ENCODE assay signal across 10 cellular contexts in genomic region chr10:13882112-13882711, GRCh38.
DNase-seq lines count a peak whose midpoint lies in the region; ATAC-seq and TF ChIP-seq lines count a peak whose summit lies in the region.
"Had no signal": no experiment of that assay in that cellular context is flagged by ENCODE, and none has a peak within 500 bp of the region (broad histone marks: within the 10 kb centered on the region; RNA-seq: fewer than 3 reads in every experiment).

No MANE protein-coding gene starts in this region.

- TF ChIP-seq CTCF in brain microvascular endothelial cell (IDR thresholded peaks at IDR 0.05; ENCODE audit: low read depth, low read length, missing control alignments): no peak

- H3K79me2 ChIP-seq in ACC112 (ENCODE audit: control insufficient read depth, insufficient read depth, low read length, unreplicated experiment): peaks cover 64% of the 10 kb centered on the region

- in situ Hi-C loops in KBM-7 (cut with MboI; ENCODE audit: low pct_unique_long_range_greater_than_20kb, low sequenced_read_pairs) (no loop called here), brain microvascular endothelial cell (cut with HindIII; ENCODE audit: low pct_ligation_motif_present, low sequenced_read_pairs) (no loop called here)

- no peak for ATAC-seq in GM21529 (IDR thresholded peaks at IDR 0.05; ENCODE audit: unreplicated experiment)
- ATAC-seq in GM18498 (IDR thresholded peaks at IDR 0.05; ENCODE audit: unreplicated experiment): no peak
- ATAC-seq in GM21786 (IDR thresholded peaks at IDR 0.05; ENCODE audit: unreplicated experiment): no peak
- ATAC-seq in GM18907 (IDR thresholded peaks at IDR 0.05; ENCODE audit: unreplicated experiment): no peak

- H3K27me3 ChIP-seq in ACC112 (ENCODE audit: insufficient read depth, low read length): no peaks in the 10 kb centered on the region
- H3K27me3 ChIP-seq in brain microvascular endothelial cell (replicated peaks): no peaks in the 10 kb centered on the region
- H3K27me3 ChIP-seq in layer of hippocampus (ENCODE audit: control insufficient read depth, insufficient read depth, low read length): no peaks in the 10 kb centered on the region

- no peaks in the 10 kb centered on the region for H3K36me3 ChIP-seq in ACC112 (ENCODE audit: insufficient read depth, low read length)
- H3K36me3 ChIP-seq in brain microvascular endothelial cell (replicated peaks): no peaks in the 10 kb centered on the region

- DNase-seq in KBM-7: peak; percentile 83
- peak; percentile 95 for DNase-seq in brain microvascular endothelial cell
- DNase-seq: erythroblast; stimulated activated naive CD4-positive, alpha-beta T cell had no signal

- peaks cover 37% of the 10 kb centered on the region for H3K4me1 ChIP-seq in ACC112 (ENCODE audit: control insufficient read depth, insufficient read depth, low read length, unreplicated experiment)

- H3K27ac ChIP-seq in ACC112 (ENCODE audit: low read depth, low read length) (peak overlapping the region; percentile 95), brain microvascular endothelial cell (peak overlapping the region; percentile 89), layer of hippocampus (ENCODE audit: low read depth, low read length) (peak overlapping the region; percentile 53)

- peak overlapping the region; percentile 14 for H3K4me3 ChIP-seq in ACC112 (ENCODE audit: low read depth, low read length)
- H3K4me3 ChIP-seq in brain microvascular endothelial cell (ENCODE audit: low read depth, low read length): no peak overlapping the region

- peak overlapping the region; percentile 84 for H2AFZ ChIP-seq in ACC112 (ENCODE audit: low read length, unreplicated experiment)
